In genomic region chr13:99975626-99976025, GRCh38 we compare ENCODE assay signal across 16 cellular contexts. TPM values are rescaled to one million over a fixed set of nuclear protein-coding genes. Genes with fewer than 3 reads are reported as not detected.
DNase-seq lines count a peak whose midpoint lies in the region; ATAC-seq, FAIRE-seq and TF ChIP-seq lines count a peak whose summit lies in the region.
"Had no signal": no experiment of that assay in that cellular context is flagged by ENCODE, and none has a peak within 500 bp of the region (broad histone marks: within the 10 kb centered on the region; RNA-seq: fewer than 3 reads in every experiment).

No MANE protein-coding gene starts in this region.

- dilution Hi-C loops in endothelial cell of umbilical vein (cut with MboI; ENCODE audit: extremely low pct_ligation_motif_present, low sequenced_read_pairs), result no loop called here

- TF ChIP-seq POLR2A in endothelial cell of umbilical vein (IDR thresholded peaks at IDR 0.05; ENCODE audit: low read depth, low read length), result no peak

- no peaks in the 10 kb centered on the region for H3K79me2 ChIP-seq in endothelial cell of umbilical vein (ENCODE audit: control insufficient read depth, insufficient read depth, low read length)

- peaks cover 3% of the 10 kb centered on the region for H4K20me1 ChIP-seq in endothelial cell of umbilical vein (replicated peaks; ENCODE audit: control insufficient read depth, extremely low read depth, insufficient read depth, low read length)

- POLR2A ChIA-PET in endothelial cell of umbilical vein (lab: Charles Lee), result no interaction called here

- H3K36me3 Mint-ChIP-seq in T-helper 17 cell (ENCODE audit: low read depth) (peaks cover 4% of the 10 kb centered on the region), osteocyte (ENCODE audit: unreplicated experiment) (no peaks in the 10 kb centered on the region), chondrocyte (ENCODE audit: low read depth) (no peaks in the 10 kb centered on the region)

- intact Hi-C loops in endothelial cell of umbilical vein (cut with micrococcal nuclease), result loop anchor here (10.0 kb wide), 1 partner anchor 699 kb away; the partner anchor contains the start of gene TMTC4

- DNase-seq in H7 (peak; percentile 76), T-helper 17 cell (no peak), endothelial cell of umbilical vein (ENCODE audit: low read depth, low spot score) (no peak), osteocyte (ENCODE audit: extremely low spot score, unreplicated experiment) (peak; percentile 75), NCI-H1694 (lab: John Stamatoyannopoulos, UW) (no peak), chondrocyte (ENCODE audit: low spot score) (no peak), ureter (ENCODE audit: low spot score) (no peak)
- DNase-seq: AML-193, Caco-2, KG1, NCI-H1092, NCI-H187, NCI-H446 treated with DMSO at 0.1 percent for 48 hours, NCI-H82 had no signal

- peaks cover 21% of the 10 kb centered on the region for H3K9me3 ChIP-seq in T-helper 17 cell (ENCODE audit: control insufficient read depth, low read length, poor library complexity, severe bottlenecking)
- H3K9me3 ChIP-seq in endothelial cell of umbilical vein (replicated peaks; ENCODE audit: control insufficient read depth, insufficient read depth, low read length), result no peaks in the 10 kb centered on the region
- H3K9me3 ChIP-seq: Caco-2 had no signal

- H3K4me1 ChIP-seq in endothelial cell of umbilical vein (ENCODE audit: control insufficient read depth, extremely low read depth, insufficient read depth, low read length), result peaks cover 5% of the 10 kb centered on the region
- H3K4me1 ChIP-seq: Caco-2 had no signal

- peaks cover 5% of the 10 kb centered on the region for H3K4me1 Mint-ChIP-seq in T-helper 17 cell
- peaks cover 28% of the 10 kb centered on the region for H3K4me1 Mint-ChIP-seq in osteocyte (ENCODE audit: unreplicated experiment)
- peaks cover 35% of the 10 kb centered on the region for H3K4me1 Mint-ChIP-seq in chondrocyte (ENCODE audit: low read depth)

- H3K27ac ChIP-seq in endothelial cell of umbilical vein (ENCODE audit: insufficient read depth, low read depth, low read length), result no peak overlapping the region

- H3K27me3 ChIP-seq in H7 (ENCODE audit: control insufficient read depth, insufficient read depth, low read length) (peaks cover 46% of the 10 kb centered on the region; the same call in 1 of the 2 replicates), endothelial cell of umbilical vein (ENCODE audit: control insufficient read depth in 2 of 2, insufficient read depth in 2 of 2, low read length in 2 of 2) (peaks cover 85 to 96% of the 10 kb centered on the region in 2 experiments)

- H3K9me1 ChIP-seq in endothelial cell of umbilical vein (replicated peaks; ENCODE audit: control insufficient read depth, extremely low read depth, insufficient read depth, low read length), result no peaks in the 10 kb centered on the region

- no peak overlapping the region for H2AFZ ChIP-seq in endothelial cell of umbilical vein (ENCODE audit: low read depth, low read length)

- H3K36me3 ChIP-seq in H7 (replicated peaks; ENCODE audit: control insufficient read depth, insufficient read depth, low read length), result no peaks in the 10 kb centered on the region
- H3K36me3 ChIP-seq in endothelial cell of umbilical vein (ENCODE audit: control insufficient read depth in 2 of 2, extremely low read depth in 1 of 2, insufficient read depth in 2 of 2, low read length in 2 of 2), result no peaks in the 10 kb centered on the region

- H3K27ac Mint-ChIP-seq in T-helper 17 cell, result no peak overlapping the region
- no peak overlapping the region for H3K27ac Mint-ChIP-seq in osteocyte (ENCODE audit: unreplicated experiment)
- no peak overlapping the region for H3K27ac Mint-ChIP-seq in chondrocyte (ENCODE audit: unreplicated experiment)

- H3K4me3 Mint-ChIP-seq in T-helper 17 cell (peak overlapping the region; percentile 31), osteocyte (ENCODE audit: unreplicated experiment) (no peak overlapping the region), chondrocyte (ENCODE audit: unreplicated experiment) (no peak overlapping the region)

- CTCF ChIA-PET in endothelial cell of umbilical vein (lab: Charles Lee), result interaction anchor here (2.9 kb wide), 1 partner anchor 260 kb away, joined by 14 read pairs; no protein-coding TSS in a partner anchor

- no peak for ATAC-seq in T-helper 17 cell

- H3K4me2 ChIP-seq in endothelial cell of umbilical vein (ENCODE audit: insufficient read depth, low read length), result no peak overlapping the region

- no TSS peak for BruUV-seq in endothelial cell of umbilical vein (replicated peaks; lab: Mats Ljungman, UMichigan)

- H3K9me3 Mint-ChIP-seq in osteocyte (ENCODE audit: unreplicated experiment), result no peaks in the 10 kb centered on the region
- H3K9me3 Mint-ChIP-seq in chondrocyte (ENCODE audit: low read depth), result no peaks in the 10 kb centered on the region

- no peak for TF ChIP-seq CTCF in endothelial cell of umbilical vein (IDR thresholded peaks at IDR 0.05; ENCODE audit: extremely low read depth in 1 of 2, insufficient read depth in 1 of 2, low read depth in 1 of 2, low read length in 2 of 2)
- TF ChIP-seq CTCF in osteocyte (IDR thresholded peaks at IDR 0.05), result no peak
- no peak for TF ChIP-seq CTCF in chondrocyte (IDR thresholded peaks at IDR 0.05)

- no peak overlapping the region for H3K4me3 ChIP-seq in H7 (ENCODE audit: insufficient read depth, low read depth, low read length)
- H3K4me3 ChIP-seq in endothelial cell of umbilical vein (replicated peaks in 1 of 3; ENCODE audit: insufficient read depth in 1 of 3, low read depth in 1 of 3, low read length in 3 of 3), result no peak overlapping the region

- no peak overlapping the region for H3K9ac ChIP-seq in endothelial cell of umbilical vein (replicated peaks; ENCODE audit: extremely low read depth, insufficient read depth, low read length)

- H3K27me3 Mint-ChIP-seq in T-helper 17 cell (peaks cover 73% of the 10 kb centered on the region), osteocyte (ENCODE audit: unreplicated experiment) (peaks cover 5% of the 10 kb centered on the region), chondrocyte (ENCODE audit: low read depth) (no peaks in the 10 kb centered on the region)

- no peak for FAIRE-seq in endothelial cell of umbilical vein (lab: Jason Lieb, UNC)
- FAIRE-seq: GM12891, HTR-8/SVneo had no signal

TF ChIP-seq in endothelial cell of umbilical vein, 7 proteins besides CTCF, POLR2A, EP300 and RAD21:
- TF ChIP-seq JUN (IDR thresholded peaks at IDR 0.05; ENCODE audit: borderline replicate concordance, insufficient read depth, insufficient read length, low read depth), result no peak
- peak; percentile 10 for TF ChIP-seq EZH2 (IDR thresholded peaks at IDR 0.05; ENCODE audit: borderline replicate concordance, low read depth, low read length, severe bottlenecking)

RNA-seq across cellular contexts. Expression of gene ZIC5, which starts 4.1 kb away (rescaled TPM):
- total RNA-seq in H7 (2014; rRNA removed; shearing (Covaris generic)), result 45.9 and 51.4 TPM in 2 replicates
- not detected for total RNA-seq in T-helper 17 cell
- total RNA-seq in endothelial cell of umbilical vein, result not detected in 2 replicates
- not detected in 2 replicates for polyA plus RNA-seq in endothelial cell of umbilical vein
- not detected in 2 replicates for polyA plus RNA-seq in endothelial cell of umbilical vein (2011; cell fraction: cytosol; rRNA removed)
- polyA plus RNA-seq in endothelial cell of umbilical vein (2011; cell fraction: nucleus; rRNA removed), result not detected in 2 replicates
- not detected in 2 replicates for polyA plus RNA-seq in endothelial cell of umbilical vein (2012)
- polyA minus RNA-seq in endothelial cell of umbilical vein, result 0.04 TPM in 1 of 2 replicates, not detected in the other
- 2.3 TPM for polyA minus RNA-seq in endothelial cell of umbilical vein (2011; cell fraction: cytosol; rRNA and poly(A)+ RNA removed)
- polyA minus RNA-seq in endothelial cell of umbilical vein (2011; cell fraction: nucleus; rRNA and poly(A)+ RNA removed), result not detected in 2 replicates
- 8.8 and 9.4 TPM in 2 replicates for total RNA-seq in osteocyte
- total RNA-seq in chondrocyte, result 2.7 to 5.8 TPM (median 3.1 TPM) in 3 replicates
- not detected for total RNA-seq in ureter

RNA-seq across cellular contexts. Expression of gene ZIC2, which starts 6.0 kb away (rescaled TPM):
- 93.0 and 96.6 TPM in 2 replicates for total RNA-seq in H7 (2014; rRNA removed; shearing (Covaris generic))
- not detected for total RNA-seq in T-helper 17 cell
- not detected in 2 replicates for total RNA-seq in endothelial cell of umbilical vein
- polyA plus RNA-seq in endothelial cell of umbilical vein, result 0.03 TPM in 1 of 2 replicates, not detected in the other
- not detected in 2 replicates for polyA plus RNA-seq in endothelial cell of umbilical vein (2011; cell fraction: cytosol; rRNA removed)
- polyA plus RNA-seq in endothelial cell of umbilical vein (2011; cell fraction: nucleus; rRNA removed), result not detected in 2 replicates
- not detected in 2 replicates for polyA plus RNA-seq in endothelial cell of umbilical vein (2012)
- not detected in 2 replicates for polyA minus RNA-seq in endothelial cell of umbilical vein
- 7.9 TPM for polyA minus RNA-seq in endothelial cell of umbilical vein (2011; cell fraction: cytosol; rRNA and poly(A)+ RNA removed)
- polyA minus RNA-seq in endothelial cell of umbilical vein (2011; cell fraction: nucleus; rRNA and poly(A)+ RNA removed), result not detected in 2 replicates
- total RNA-seq in osteocyte, result 177 and 196 TPM in 2 replicates
- total RNA-seq in chondrocyte, result 26.4 to 55.8 TPM (median 30.6 TPM) in 3 replicates
- not detected for total RNA-seq in ureter

Comparison
In these comparisons a context has a peak if more than half of its experiments do, and no peak if none do; other contexts are left out.
1. DNase-seq: peak in H7 (single experiment) and osteocyte (single experiment); none in T-helper 17 cell (0 of 3), endothelial cell of umbilical vein (single experiment), NCI-H1694 (single experiment), chondrocyte (single experiment) and ureter (single experiment).
2. RNA of gene ZIC2, which starts 6.0 kb away (total RNA-seq): 177 to 196 TPM in osteocyte, 93.0 to 96.6 TPM in H7 and 26.4 to 55.8 TPM in chondrocyte; not detected in T-helper 17 cell, not detected in endothelial cell of umbilical vein and not detected in ureter (single experiment); every median in the first group is over 10 times any median in the second.